In the genomic region with DNA sequence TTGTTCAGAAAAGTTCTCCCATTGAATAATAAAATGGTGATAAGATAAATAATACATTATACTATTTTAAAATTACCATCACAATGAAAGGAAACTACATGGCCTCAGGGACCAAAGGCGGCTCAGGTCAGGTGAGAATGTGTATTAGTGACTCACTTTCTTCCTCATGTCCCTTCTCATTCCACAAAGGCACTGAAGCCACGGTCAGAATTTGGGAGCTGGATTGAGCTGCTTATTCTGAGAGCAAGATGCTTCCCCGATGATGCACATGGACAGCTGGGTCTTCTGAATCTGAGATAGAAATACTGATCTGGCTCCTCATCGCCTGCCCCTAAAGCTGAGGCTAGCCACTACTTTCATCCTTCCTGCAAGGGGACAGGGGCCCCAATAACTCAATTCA, we compare ENCODE assay signal across 28 cellular contexts. TPM values are rescaled to one million over a fixed set of nuclear protein-coding genes. Genes with fewer than 3 reads are reported as not detected.
DNase-seq lines count a peak whose midpoint lies in the region; ATAC-seq and TF ChIP-seq lines count a peak whose summit lies in the region.
"Had no signal": no experiment of that assay in that cellular context is flagged by ENCODE, and none has a peak within 500 bp of the region (broad histone marks: within the 10 kb centered on the region; RNA-seq: fewer than 3 reads in every experiment).

No MANE protein-coding gene starts in this region.

- DNase-seq in CD8-positive, alpha-beta T cell, result no peak
- peak; percentile 40 for DNase-seq in IMR-90
- peak; percentile 51 for DNase-seq in dermis blood vessel endothelial cell
- DNase-seq in kidney epithelial cell (ENCODE audit: low read depth), result peak; percentile 25
- DNase-seq in DMS53 (lab: John Stamatoyannopoulos, UW), result no peak
- DNase-seq in left colon, result no peak
- DNase-seq in NCI-H2171 (lab: John Stamatoyannopoulos, UW), result no peak
- DNase-seq: activated CD4-positive, alpha-beta T cell treated with anti-CD3 and anti-CD28 coated beads for 1 hour; activated CD8-positive, alpha-beta T cell treated with anti-CD3 and anti-CD28 coated beads, Interleukin-2, amount 10 ng/mL, durations not matched to agents 7 days and 5 days; foreskin melanocyte; HFFc6; immature natural killer cell; MG63; NCI-H1417 treated with DMSO at 0.1 percent for 48 hours; NCI-H2081 treated with DMSO at 0.1 percent for 48 hours; NCI-H748 treated with DMSO at 0.1 percent for 48 hours; RPMI8226; small intestine; stimulated activated CD4-positive, alpha-beta T cell treated with anti-CD3 and anti-CD28 coated beads, Interleukin-2, amount 100 ng/mL, for 24 hours; tibial artery had no signal

- TF ChIP-seq POLR2A in IMR-90 (IDR thresholded peaks at IDR 0.05; ENCODE audit: low read depth, low read length), result no peak

- no peak for TF ChIP-seq CTCF in CD8-positive, alpha-beta T cell (IDR thresholded peaks at IDR 0.05)
- TF ChIP-seq CTCF in IMR-90 (conservative IDR thresholded peaks at IDR 0.05; ENCODE audit: low read depth, low read length), result no peak
- TF ChIP-seq CTCF in kidney epithelial cell (IDR thresholded peaks at IDR 0.05; ENCODE audit: insufficient read depth, low read length, poor library complexity, severe bottlenecking), result no peak

- CTCF ChIA-PET in CD8-positive, alpha-beta T cell (lab: Charles Lee), result no interaction called here
- CTCF ChIA-PET in IMR-90 (lab: Yijun Ruan, JAX), result interaction anchor here (0.6 to 1.3 kb wide), 2 partner anchors 12 to 181 kb away, joined by 3 read pairs; no protein-coding TSS in a partner anchor

- H3K4me1 Mint-ChIP-seq in CD8-positive, alpha-beta T cell (ENCODE audit: low read depth), result peaks cover 18% of the 10 kb centered on the region
- H3K4me1 Mint-ChIP-seq: nephron had no signal

- peaks cover 2% of the 10 kb centered on the region for H3K36me3 ChIP-seq in CD8-positive, alpha-beta T cell (ENCODE audit: insufficient read depth, low read length)
- peaks cover 4% of the 10 kb centered on the region; the same call in 1 of the 2 replicates for H3K36me3 ChIP-seq in IMR-90 (ENCODE audit: control insufficient read depth, insufficient read depth, low read length)
- H3K36me3 ChIP-seq in kidney epithelial cell (ENCODE audit: control insufficient read depth, insufficient read depth, low read length), result no peaks in the 10 kb centered on the region

- H3K14ac ChIP-seq in IMR-90 (replicated peaks; ENCODE audit: low read depth, low read length), result no peak overlapping the region

- dilution Hi-C loops in IMR-90 (cut with HindIII; ENCODE audit: low sequenced_read_pairs, unreplicated experiment), result no loop called here

- H3K9ac ChIP-seq in IMR-90 (ENCODE audit: low read depth, low read length), result no peak overlapping the region

- H4K8ac ChIP-seq in IMR-90 (ENCODE audit: low read depth in 2 of 2, low read length in 2 of 2), result no peak overlapping the region

- H3K23ac ChIP-seq in IMR-90 (ENCODE audit: low read depth, low read length), result peak overlapping the region; percentile 31; the same call in 1 of the 2 replicates

- no peak overlapping the region for H3K4me3 ChIP-seq in CD8-positive, alpha-beta T cell (ENCODE audit: low read depth, low read length)
- H3K4me3 ChIP-seq in IMR-90 (ENCODE audit: insufficient read depth, low read depth, low read length) (no peak overlapping the region), kidney epithelial cell (ENCODE audit: low read depth, low read length) (no peak overlapping the region)
- H3K4me3 ChIP-seq: cardiac muscle cell, coronary artery, esophagus muscularis mucosa, MG63, SK-N-MC, tibial artery had no signal

- peaks cover 39% of the 10 kb centered on the region for H3K36me3 Mint-ChIP-seq in CD8-positive, alpha-beta T cell

- H3K56ac ChIP-seq in IMR-90 (ENCODE audit: extremely low read depth, insufficient read depth, low read length), result no peak overlapping the region

- no peak overlapping the region for H2BK15ac ChIP-seq in IMR-90 (ENCODE audit: low read depth, low read length)

- peaks cover 14 to 17% of the 10 kb centered on the region in 2 experiments for H3K79me1 ChIP-seq in IMR-90 (ENCODE audit: low read depth in 1 of 2, low read length in 2 of 2)

- H4K91ac ChIP-seq in IMR-90 (ENCODE audit: insufficient read depth, low read depth, low read length), result no peak overlapping the region

- peaks cover 3% of the 10 kb centered on the region for H3K9me1 ChIP-seq in IMR-90 (ENCODE audit: insufficient read depth, low read length)

- no peak overlapping the region for H3K4ac ChIP-seq in IMR-90 (ENCODE audit: low read depth, low read length)

- H3K27ac ChIP-seq in CD8-positive, alpha-beta T cell (ENCODE audit: low read depth, low read length), result no peak overlapping the region
- no peak overlapping the region for H3K27ac ChIP-seq in IMR-90 (ENCODE audit: insufficient read depth, low read length)
- H3K27ac ChIP-seq: cardiac muscle cell, coronary artery, esophagus muscularis mucosa, SK-N-MC, tibial artery had no signal

- H3K9me3 ChIP-seq in CD8-positive, alpha-beta T cell (ENCODE audit: low read length), result no peaks in the 10 kb centered on the region
- no peaks in the 10 kb centered on the region for H3K9me3 ChIP-seq in IMR-90 (ENCODE audit: control insufficient read depth, insufficient read depth, low read length)
- H3K9me3 ChIP-seq: esophagus muscularis mucosa, MG63, tibial artery had no signal

- no peak for ATAC-seq in CD8-positive, alpha-beta T cell
- ATAC-seq in IMR-90 (ENCODE audit: low read depth) (no peak), HG03354 (IDR thresholded peaks at IDR 0.05; ENCODE audit: poor library complexity, severe bottlenecking, unreplicated experiment) (no peak), left colon (no peak)
- ATAC-seq: activated CD8-positive, alpha-beta T cell treated with anti-CD3 and anti-CD28 coated beads, Interleukin-2, amount 10 ng/mL, durations not matched to agents 7 days and 5 days; activated naive CD4-positive, alpha-beta T cell treated with anti-CD3 and anti-CD28 coated beads, Interleukin-2, amount 50 U/mL, for 72 hours had no signal

- no peaks in the 10 kb centered on the region for H3K9me3 Mint-ChIP-seq in CD8-positive, alpha-beta T cell
- H3K9me3 Mint-ChIP-seq: activated naive CD4-positive, alpha-beta T cell treated with anti-CD3 and anti-CD28 coated beads, Interleukin-2, amount 50 U/mL, for 72 hours; HFFc6; immature natural killer cell; nephron had no signal

- no peak overlapping the region for H3K4me3 Mint-ChIP-seq in CD8-positive, alpha-beta T cell
- H3K4me3 Mint-ChIP-seq: activated CD8-positive, alpha-beta T cell treated with anti-CD3 and anti-CD28 coated beads, Interleukin-2, amount 10 ng/mL, durations not matched to agents 7 days and 5 days; B cell; HFFc6; immature natural killer cell; nephron had no signal

- no TSS peak for BruUV-seq in IMR-90 (replicated peaks; lab: Mats Ljungman, UMichigan)

- no peak overlapping the region for H2AK9ac ChIP-seq in IMR-90 (replicated peaks; ENCODE audit: low read depth, low read length, poor library complexity)

- H2BK5ac ChIP-seq in IMR-90 (ENCODE audit: low read depth, low read length, poor library complexity, severe bottlenecking), result no peak overlapping the region

- in situ Hi-C loops in IMR-90 (cut with MboI; ENCODE audit: low sequenced_read_pairs), result no loop called here

- no peak overlapping the region for H3K18ac ChIP-seq in IMR-90 (ENCODE audit: low read depth, low read length)

- H2BK120ac ChIP-seq in IMR-90 (ENCODE audit: low read depth, low read length), result no peak overlapping the region

- H3K27ac Mint-ChIP-seq in CD8-positive, alpha-beta T cell, result peak overlapping the region; percentile 41
- H3K27ac Mint-ChIP-seq: activated CD8-positive, alpha-beta T cell treated with anti-CD3 and anti-CD28 coated beads, Interleukin-2, amount 10 ng/mL, durations not matched to agents 7 days and 5 days; activated naive CD4-positive, alpha-beta T cell treated with anti-CD3 and anti-CD28 coated beads, Interleukin-2, amount 50 U/mL, for 72 hours; B cell; HFFc6; nephron had no signal

- no peaks in the 10 kb centered on the region; the same call in 1 of the 2 replicates for H4K20me1 ChIP-seq in IMR-90 (ENCODE audit: insufficient read depth, low read length)

- POLR2A ChIA-PET in CD8-positive, alpha-beta T cell (lab: Charles Lee), result interaction anchor here (0.7 kb wide), 1 partner anchor 16 kb away, joined by 3 read pairs; no protein-coding TSS in a partner anchor
- POLR2A ChIA-PET in IMR-90 (lab: Charles Lee; ENCODE audit: unreplicated experiment), result no interaction called here

- no peak overlapping the region for H4K5ac ChIP-seq in IMR-90 (ENCODE audit: low read depth, low read length)

- H3K27me3 ChIP-seq in CD8-positive, alpha-beta T cell (ENCODE audit: insufficient read depth, low read length), result no peaks in the 10 kb centered on the region
- H3K27me3 ChIP-seq in IMR-90 (ENCODE audit: control insufficient read depth, insufficient read depth, low read length), result no peaks in the 10 kb centered on the region
- H3K27me3 ChIP-seq in kidney epithelial cell (ENCODE audit: control insufficient read depth, insufficient read depth, low read length), result no peaks in the 10 kb centered on the region
- H3K27me3 ChIP-seq: cardiac muscle cell, esophagus muscularis mucosa, MG63, tibial artery had no signal

- no peak overlapping the region for H2AK5ac ChIP-seq in IMR-90 (ENCODE audit: low read depth, low read length)

- no peak overlapping the region for H2BK20ac ChIP-seq in IMR-90 (ENCODE audit: low read depth, low read length)

- peaks cover 3% of the 10 kb centered on the region for H3K4me1 ChIP-seq in CD8-positive, alpha-beta T cell (ENCODE audit: insufficient read depth, low read length)
- H3K4me1 ChIP-seq in IMR-90 (ENCODE audit: control insufficient read depth, insufficient read depth, low read length), result no peaks in the 10 kb centered on the region

- H3K4me2 ChIP-seq in IMR-90 (ENCODE audit: low read depth, low read length), result no peak overlapping the region

- H2AFZ ChIP-seq in IMR-90 (replicated peaks; ENCODE audit: low read length, poor library complexity), result no peak overlapping the region

- WGBS in IMR-90 (ENCODE audit: extremely low coverage in 2 of 2, insufficient read length in 1 of 2), 2 experiments, result 80% methylated on average over 1 of the region's 4 CpGs; no CpG with 5 or more reads in 1 of the 2 experiments

- H3K27me3 Mint-ChIP-seq in CD8-positive, alpha-beta T cell (ENCODE audit: low read depth), result no peaks in the 10 kb centered on the region
- H3K27me3 Mint-ChIP-seq: B cell had no signal

- TF ChIP-seq RAD21 in IMR-90 (IDR thresholded peaks at IDR 0.05; ENCODE audit: low read length), result no peak

- intact Hi-C loops in CD8-positive, alpha-beta T cell (cut with DNase I, micrococcal nuclease), result no loop called here
- intact Hi-C loops in IMR-90 (cut with micrococcal nuclease), result no loop called here
- intact Hi-C loops in left colon (cut with DNase I, micrococcal nuclease), result no loop called here

RNA-seq across cellular contexts. Expression of a gene that starts 28.9 kb away (rescaled TPM):
- total RNA-seq in CD8-positive, alpha-beta T cell, result 10 to 100 TPM; 49.4 to 52.9 TPM
- 19.4 and 25.3 TPM in 2 replicates for total RNA-seq in IMR-90 (2012; rRNA removed)
- polyA plus RNA-seq in IMR-90 (2012; rRNA removed), result 12.9 and 13.0 TPM in 2 replicates
- polyA plus RNA-seq in IMR-90 (2012; cell fraction: cytosol; rRNA removed), result 8.4 and 14.2 TPM in 2 replicates
- 6.4 and 11.3 TPM in 2 replicates for polyA plus RNA-seq in IMR-90 (2012; cell fraction: nucleus; rRNA removed; ENCODE audit: low replicate concordance)
- 32.2 and 36.4 TPM in 2 replicates for total RNA-seq in dermis blood vessel endothelial cell
- 65.1 and 73.2 TPM in 2 replicates for total RNA-seq in kidney epithelial cell
- 10 to 100 TPM; 44.5 to 45.6 TPM for total RNA-seq in left colon

RNA-seq across cellular contexts. Expression of a gene that starts 55.5 kb away (rescaled TPM):
- 10 to 100 TPM; 40.9 to 44.1 TPM for total RNA-seq in CD8-positive, alpha-beta T cell
- total RNA-seq in IMR-90 (2012; rRNA removed) (3.6 and 4.7 TPM in 2 replicates), dermis blood vessel endothelial cell (13.4 and 14.1 TPM in 2 replicates), kidney epithelial cell (44.5 and 50.4 TPM in 2 replicates), left colon (10 to 100 TPM; 63.1 to 73.1 TPM)
- polyA plus RNA-seq in IMR-90 (2012; rRNA removed), result 20.8 and 21.4 TPM in 2 replicates
- 7.5 and 11.1 TPM in 2 replicates for polyA plus RNA-seq in IMR-90 (2012; cell fraction: cytosol; rRNA removed)
- 2.3 and 4.4 TPM in 2 replicates for polyA plus RNA-seq in IMR-90 (2012; cell fraction: nucleus; rRNA removed; ENCODE audit: low replicate concordance)

Comparison
In these comparisons a context has a peak if more than half of its experiments do, and no peak if none do; other contexts are left out.
1. DNase-seq: peak in IMR-90 (single experiment), dermis blood vessel endothelial cell (single experiment) and kidney epithelial cell (single experiment); none in CD8-positive, alpha-beta T cell (0 of 7), DMS53 (single experiment), left colon (0 of 2) and NCI-H2171 (single experiment).